In genomic region chr9:130453487-130453886, GRCh38 we compare ENCODE assay signal across 13 cellular contexts. TPM values are rescaled to one million over a fixed set of nuclear protein-coding genes. Genes with fewer than 3 reads are reported as not detected.
DNase-seq lines count a peak whose midpoint lies in the region; ATAC-seq and TF ChIP-seq lines count a peak whose summit lies in the region.
"Had no signal": no experiment of that assay in that cellular context is flagged by ENCODE, and none has a peak within 500 bp of the region (broad histone marks: within the 10 kb centered on the region; RNA-seq: fewer than 3 reads in every experiment).

No MANE protein-coding gene starts in this region.

- no peak overlapping the region for H3K4me3 ChIP-seq in astrocyte of the cerebellum (ENCODE audit: low read depth, low read length)
- H3K4me3 ChIP-seq: BLaER1, GM23338, lung had no signal

- H3K4me1 Mint-ChIP-seq in naive thymus-derived CD8-positive, alpha-beta T cell: peaks cover 0 to 2% (median 0%) of the 10 kb centered on the region in 4 donors

- intact Hi-C loops in sciatic nerve (cut with DNase I): no loop called here

- H3K27me3 Mint-ChIP-seq in naive thymus-derived CD8-positive, alpha-beta T cell: peaks cover 0 to 40% (median 15%) of the 10 kb centered on the region in 5 donors

- peak overlapping the region; percentile 59; the same call in 1 of the 2 replicates for H3K27ac ChIP-seq in C4-2B
- H3K27ac ChIP-seq: BLaER1 had no signal

- no peaks in the 10 kb centered on the region for H3K9me3 Mint-ChIP-seq in naive thymus-derived CD8-positive, alpha-beta T cell
- H3K9me3 Mint-ChIP-seq: GM23338 had no signal

- no peak overlapping the region for H3K27ac Mint-ChIP-seq in naive thymus-derived CD8-positive, alpha-beta T cell
- H3K27ac Mint-ChIP-seq: GM23338 had no signal

- ATAC-seq in sciatic nerve: no peak
- no peak for ATAC-seq in naive thymus-derived CD8-positive, alpha-beta T cell
- ATAC-seq: GM23338 had no signal

- H3K4me3 Mint-ChIP-seq in naive thymus-derived CD8-positive, alpha-beta T cell: no peak overlapping the region
- H3K4me3 Mint-ChIP-seq: GM23338 had no signal

- DNase-seq in NCI-H1417 (lab: John Stamatoyannopoulos, UW) (peak in 2 of 3 experiments; percentile 81 to 97), astrocyte of the cerebellum (ENCODE audit: low read depth) (peak; percentile 36), kidney glomerular epithelial cell (lab: John Stamatoyannopoulos, UW) (peak; percentile 28), sciatic nerve (ENCODE audit: low spot score) (no peak), CD1c-positive myeloid dendritic cell (ENCODE audit: extremely low spot score) (no peak)
- no peak for DNase-seq in naive thymus-derived CD8-positive, alpha-beta T cell
- no peak for DNase-seq in central memory CD4-positive, alpha-beta T cell
- DNase-seq: activated effector memory CD4-positive, alpha-beta T cell treated with anti-CD3 and anti-CD28 coated beads, Interleukin-2, amount 50 U/mL, for 16 hours; NCI-H1694 had no signal

- TF ChIP-seq CTCF in C4-2B (conservative IDR thresholded peaks at IDR 0.05) (no peak), astrocyte of the cerebellum (IDR thresholded peaks at IDR 0.05; ENCODE audit: low read depth, low read length, missing control alignments) (no peak)

- H3K36me3 Mint-ChIP-seq in naive thymus-derived CD8-positive, alpha-beta T cell: no peaks in the 10 kb centered on the region

- in situ Hi-C loops in astrocyte of the cerebellum (cut with HindIII; ENCODE audit: low sequenced_read_pairs): no loop called here

- POLR2A ChIA-PET in naive thymus-derived CD8-positive, alpha-beta T cell (lab: Charles Lee): interaction anchor here (0.6 kb wide), 1 partner anchor 13 kb away, joined by 4 read pairs; no protein-coding TSS in a partner anchor

RNA-seq across cellular contexts. Expression of gene ASS1, which starts 8.7 kb away (rescaled TPM):
- 73.1 TPM for total RNA-seq in sciatic nerve
- total RNA-seq in naive thymus-derived CD8-positive, alpha-beta T cell: not detected
- not detected for polyA plus RNA-seq in naive thymus-derived CD8-positive, alpha-beta T cell

Comparison
In these comparisons a context has a peak if more than half of its experiments do, and no peak if none do; other contexts are left out.
1. DNase-seq: peak in NCI-H1417 (2 of 3), astrocyte of the cerebellum (single experiment) and kidney glomerular epithelial cell (single experiment); none in sciatic nerve (single experiment), naive thymus-derived CD8-positive, alpha-beta T cell (0 of 10), central memory CD4-positive, alpha-beta T cell (single experiment) and CD1c-positive myeloid dendritic cell (single experiment).
2. RNA of gene ASS1, which starts 8.7 kb away (total RNA-seq): 73.1 TPM in sciatic nerve (single experiment); not detected in naive thymus-derived CD8-positive, alpha-beta T cell; every median in the first group is over 10 times any median in the second.